In the genomic region with DNA sequence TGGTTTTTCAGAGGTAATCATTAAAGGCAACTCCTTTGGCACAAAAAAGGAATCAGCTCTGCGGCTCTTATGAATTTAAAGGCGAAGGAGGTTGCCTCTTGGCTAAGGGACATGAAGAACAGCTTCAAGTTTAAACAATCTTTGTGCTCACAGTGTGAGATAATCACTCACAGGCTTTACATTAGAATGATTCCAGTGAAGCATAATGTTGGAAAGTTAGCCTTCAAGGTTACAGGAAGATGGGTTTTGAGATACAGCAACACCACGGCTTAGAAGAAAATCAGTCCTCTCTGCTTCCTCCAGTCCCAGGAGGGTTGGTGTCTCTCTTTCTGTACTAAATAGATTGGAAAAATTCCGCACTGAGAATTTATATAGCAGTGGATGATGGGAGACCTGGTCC, we compare ENCODE assay signal across 22 cellular contexts. TPM values are rescaled to one million over a fixed set of nuclear protein-coding genes. Genes with fewer than 3 reads are reported as not detected.
"Had no signal": no experiment of that assay in that cellular context is flagged by ENCODE, and none has a peak within 500 bp of the region (broad histone marks: within the 10 kb centered on the region; RNA-seq: fewer than 3 reads in every experiment).

No MANE protein-coding gene starts in this region.

- H3K27ac ChIP-seq: SJSA1 had no signal

- H3K9me3 ChIP-seq: MG63, SJSA1, SK-N-SH had no signal

- H3K36me3 ChIP-seq: MG63, SJSA1 had no signal

- H3K9ac ChIP-seq: SK-N-SH had no signal

- DNase-seq: IMR-90, Karpas-422, KG1, MG63, NCI-H1092, NCI-H1436, NCI-H187, NCI-H2029, NCI-H2081 treated with DMSO at 0.1 percent for 48 hours, NCI-H2171, NCI-H226, NCI-H510A, NCI-H524 treated with DMSO at 0.1 percent for 48 hours, NCI-H69, NCI-H774, Right ventricle myocardium superior, RPMI8226, SIG-M5, SK-N-SH had no signal

- H3K4me3 ChIP-seq: MG63, SJSA1 had no signal

- ATAC-seq: HepG2 had no signal

- FAIRE-seq: HepG2, RCC 7860 had no signal

RNA-seq across cellular contexts. Expression of gene SCD5, which starts 11.6 kb away (rescaled TPM):
- total RNA-seq: HepG2 had no signal
- polyA plus RNA-seq: HepG2 had no signal
